1 cellular context compared by ENCODE assay signal in genomic region chr19:41959056-41960053, GRCh38.
TF ChIP-seq lines count a peak whose summit lies in the region.

Gene RABAC1, minus strand, starts transcription at chr19:41959321. Its CDS starts 29 bp downstream, at chr19:41959292.

TF ChIP-seq in HepG2, 621 proteins besides CTCF, POLR2A, EP300 and RAD21 (continued from another document and continues in another):
- TF ChIP-seq ZNF773 (CRISPR knock-in tag; IDR thresholded peaks at IDR 0.05; ENCODE audit: borderline replicate concordance) (no peak), AKNA (CRISPR knock-in tag; IDR thresholded peaks at IDR 0.05; ENCODE audit: borderline replicate concordance) (no peak), ZNF549 (CRISPR knock-in tag; IDR thresholded peaks at IDR 0.05) (no peak), MLX (CRISPR knock-in tag; IDR thresholded peaks at IDR 0.05) (no peak), SIN3A (IDR thresholded peaks at IDR 0.05; ENCODE audit: borderline replicate concordance, low read depth, low read length) (0 out of 2 replicates have a peak, but pooled peaks have one; percentile 38), JDP2 (CRISPR knock-in tag; IDR thresholded peaks at IDR 0.05; ENCODE audit: borderline replicate concordance) (no peak), HDAC1 (CRISPR knock-in tag; IDR thresholded peaks at IDR 0.05) (peak; percentile 65), SOX6 (IDR thresholded peaks at IDR 0.05) (no peak), SOX6 (CRISPR knock-in tag; IDR thresholded peaks at IDR 0.05) (no peak; the same call in 1 of the 2 replicates), POLR2AphosphoS5 (IDR thresholded peaks at IDR 0.05; ENCODE audit: low read depth, low read length) (peak; percentile 49), CBX2 (IDR thresholded peaks at IDR 0.05; ENCODE audit: low read depth, low read length) (no peak), CBX2 (CRISPR knock-in tag; IDR thresholded peaks at IDR 0.05; ENCODE audit: low read depth) (no peak), YEATS4 (CRISPR knock-in tag; IDR thresholded peaks at IDR 0.05; ENCODE audit: borderline replicate concordance) (peak; percentile 55; the same call in 1 of the 2 replicates), PAXIP1 (CRISPR knock-in tag; conservative IDR thresholded peaks at IDR 0.05) (no peak), ZNF710 (CRISPR knock-in tag; IDR thresholded peaks at IDR 0.05; ENCODE audit: borderline replicate concordance) (no peak), ZNF616 (CRISPR knock-in tag; IDR thresholded peaks at IDR 0.05; ENCODE audit: low read depth) (no peak), NFAT5 (CRISPR knock-in tag; IDR thresholded peaks at IDR 0.05) (no peak), ZNF784 (CRISPR knock-in tag; IDR thresholded peaks at IDR 0.05; ENCODE audit: borderline replicate concordance) (no peak), ZNF883 (CRISPR knock-in tag; IDR thresholded peaks at IDR 0.05; ENCODE audit: not compliant biosample characterization) (no peak), ATAD3A (CRISPR knock-in tag; IDR thresholded peaks at IDR 0.05) (no peak), PBX2 (CRISPR knock-in tag; IDR thresholded peaks at IDR 0.05) (no peak), BCLAF1 (IDR thresholded peaks at IDR 0.05) (no peak), GABPA (IDR thresholded peaks at IDR 0.05; ENCODE audit: low read depth, low read length) (peak; percentile 22; the same call in 1 of the 2 replicates), GABPA (CRISPR knock-in tag; IDR thresholded peaks at IDR 0.05; ENCODE audit: low read depth) (peak; percentile 82), SMAD1 (CRISPR knock-in tag; IDR thresholded peaks at IDR 0.05; ENCODE audit: borderline replicate concordance, low read depth) (no peak), CREM (IDR thresholded peaks at IDR 0.05) (peak; percentile 96), CREM (CRISPR knock-in tag; IDR thresholded peaks at IDR 0.05) (0 out of 2 replicates have a peak, but pooled peaks have one; percentile 23), POLR2G (IDR thresholded peaks at IDR 0.05; ENCODE audit: low read depth, low read length) (peak; percentile 17; the same call in 1 of the 2 replicates), ZNF780A (CRISPR knock-in tag; IDR thresholded peaks at IDR 0.05) (no peak), ZNF639 (CRISPR knock-in tag; conservative IDR thresholded peaks at IDR 0.05) (no peak), CERS6 (CRISPR knock-in tag; IDR thresholded peaks at IDR 0.05) (no peak)
